ENCODE assay signal across 5 cellular contexts in the genomic region with DNA sequence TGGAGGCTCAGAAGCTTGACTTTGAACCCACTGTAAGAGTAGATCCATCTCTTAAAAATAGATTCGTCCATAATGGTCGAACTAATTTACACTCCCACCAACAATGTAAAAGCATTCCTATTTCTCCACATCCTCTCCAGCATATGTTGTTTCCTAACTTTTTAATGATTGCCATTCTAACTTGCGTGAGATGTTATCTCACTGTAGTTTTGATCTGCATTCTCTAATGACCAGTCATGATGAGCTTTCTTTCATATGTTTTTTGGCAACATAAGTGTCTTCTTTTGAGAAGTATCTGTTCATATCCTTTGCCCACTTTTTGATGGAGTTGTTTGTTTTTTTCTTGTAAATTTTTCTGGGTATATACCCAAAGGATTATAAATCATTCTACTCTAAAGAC. TPM values are rescaled to one million over a fixed set of nuclear protein-coding genes. Genes with fewer than 3 reads are reported as not detected.
"Had no signal": no experiment of that assay in that cellular context is flagged by ENCODE, and none has a peak within 500 bp of the region (broad histone marks: within the 10 kb centered on the region; RNA-seq: fewer than 3 reads in every experiment).

No MANE protein-coding gene starts in this region.

RNA-seq across cellular contexts. Expression of gene ADGRG6, which starts 44.4 kb away (rescaled TPM):
- total RNA-seq: activated B cell treated with CpG ODN at 0.5 μM for 24 hours; activated CD4-positive, alpha-beta memory T cell treated with anti-CD3 and anti-CD28 coated beads, Interleukin-2, amount 10 ng/mL, durations not matched to agents 7 days and 5 days; activated CD4-positive, alpha-beta T cell treated with anti-CD3 and anti-CD28 coated beads, Interleukin-2, amount 10 ng/mL, durations not matched to agents 24 days and 14 days; T-helper 1 cell treated with Interleukin-12 subunit alpha and Interleukin-12 subunit beta and Interleukin-4 antibody, amounts not matched to agents 30 ng/mL and 1 ng/mL, for 36 hours; T-helper 2 cell treated with Interferon-gamma antibody and Interleukin-4, amounts not matched to agents 100 ng/mL and 5 ng/mL, for 36 hours had no signal
